27 cellular contexts compared by ENCODE assay signal in the genomic region with DNA sequence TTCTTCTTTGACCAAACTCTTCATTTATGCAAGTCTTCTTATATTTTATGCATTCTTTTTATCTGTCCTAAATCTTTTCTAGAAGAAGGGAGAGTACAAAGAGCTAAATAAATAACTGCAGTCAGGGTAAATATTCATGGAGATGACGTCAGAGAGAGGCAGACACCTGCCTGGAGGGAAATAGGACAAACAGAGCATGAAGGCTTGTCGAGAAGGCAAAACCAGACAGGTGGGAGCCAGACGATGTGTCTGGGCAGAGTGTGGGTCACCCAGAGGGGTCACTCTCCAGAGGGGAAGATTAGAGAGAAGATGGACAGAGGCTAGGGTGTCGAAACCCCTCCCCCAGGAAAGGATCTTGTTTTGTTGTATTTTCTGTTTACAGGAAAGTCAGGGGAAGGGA.
DNase-seq lines count a peak whose midpoint lies in the region; ATAC-seq, FAIRE-seq and TF ChIP-seq lines count a peak whose summit lies in the region.
"Had no signal": no experiment of that assay in that cellular context is flagged by ENCODE, and none has a peak within 500 bp of the region (broad histone marks: within the 10 kb centered on the region; RNA-seq: fewer than 3 reads in every experiment).

No MANE protein-coding gene starts in this region.

- H3K4me3 ChIP-seq in bronchial epithelial cell (ENCODE audit: low read depth, low read length) (no peak overlapping the region), spleen (no peak overlapping the region)
- H3K4me3 ChIP-seq: cardiac muscle cell, coronary artery, hepatocyte, left lung, right atrium auricular region, tibial nerve had no signal

- intact Hi-C loops in activated naive CD4-positive, alpha-beta T cell treated with anti-CD3 and anti-CD28 coated beads for 36 hours (cut with micrococcal nuclease) = no loop called here
- intact Hi-C loops in spleen (cut with DNase I; ENCODE audit: low total_unique reads) = no loop called here

- H3K4me3 Mint-ChIP-seq in stimulated activated naive CD8-positive, alpha-beta T cell treated with anti-CD3 and anti-CD28 coated beads, Interleukin-15, amount 100 ng/mL, for 72 hours = no peak overlapping the region
- H3K4me3 Mint-ChIP-seq in activated naive CD4-positive, alpha-beta T cell treated with anti-CD3 and anti-CD28 coated beads for 36 hours = no peak overlapping the region
- H3K4me3 Mint-ChIP-seq: activated CD4-positive, alpha-beta T cell treated with anti-CD3 and anti-CD28 coated beads, Interleukin-2, amount 10 ng/mL, durations not matched to agents 7 days and 5 days; activated CD8-positive, alpha-beta memory T cell treated with anti-CD3 and anti-CD28 coated beads, Interleukin-2, amount 10 ng/mL, durations not matched to agents 7 days and 5 days; activated T-cell treated with anti-CD3 and anti-CD28 coated beads, Interleukin-2, amount 50 U/mL, for 72 hours; CD14-positive monocyte; effector memory CD8-positive, alpha-beta T cell; naive B cell had no signal

- no peak for ATAC-seq in stimulated activated naive CD8-positive, alpha-beta T cell treated with anti-CD3 and anti-CD28 coated beads, Interleukin-15, amount 100 ng/mL, for 72 hours
- ATAC-seq: activated CD8-positive, alpha-beta memory T cell treated with anti-CD3 and anti-CD28 coated beads, Interleukin-2, amount 10 ng/mL, durations not matched to agents 7 days and 5 days; activated T-cell treated with anti-CD3 and anti-CD28 coated beads, Interleukin-2, amount 50 U/mL, for 72 hours; effector memory CD8-positive, alpha-beta T cell; left lung had no signal

- H3K27ac Mint-ChIP-seq in stimulated activated naive CD8-positive, alpha-beta T cell treated with anti-CD3 and anti-CD28 coated beads, Interleukin-15, amount 100 ng/mL, for 72 hours = no peak overlapping the region
- no peak overlapping the region for H3K27ac Mint-ChIP-seq in activated naive CD4-positive, alpha-beta T cell treated with anti-CD3 and anti-CD28 coated beads for 36 hours
- H3K27ac Mint-ChIP-seq: activated CD4-positive, alpha-beta T cell treated with anti-CD3 and anti-CD28 coated beads, Interleukin-2, amount 10 ng/mL, durations not matched to agents 7 days and 5 days; activated CD8-positive, alpha-beta memory T cell treated with anti-CD3 and anti-CD28 coated beads, Interleukin-2, amount 10 ng/mL, durations not matched to agents 7 days and 5 days; activated T-cell treated with anti-CD3 and anti-CD28 coated beads, Interleukin-2, amount 50 U/mL, for 72 hours; CD14-positive monocyte; effector memory CD8-positive, alpha-beta T cell had no signal

- H3K36me3 ChIP-seq in bronchial epithelial cell (ENCODE audit: control insufficient read depth, insufficient read depth, low read length) = no peaks in the 10 kb centered on the region
- H3K36me3 ChIP-seq in spleen = no peaks in the 10 kb centered on the region
- H3K36me3 ChIP-seq: cardiac muscle cell, esophagus squamous epithelium, left lung, right atrium auricular region, tibial nerve, WERI-Rb-1 had no signal

- peaks cover 34% of the 10 kb centered on the region for H3K27me3 Mint-ChIP-seq in stimulated activated naive CD8-positive, alpha-beta T cell treated with anti-CD3 and anti-CD28 coated beads, Interleukin-15, amount 100 ng/mL, for 72 hours
- peaks cover 13% of the 10 kb centered on the region for H3K27me3 Mint-ChIP-seq in activated naive CD4-positive, alpha-beta T cell treated with anti-CD3 and anti-CD28 coated beads for 36 hours (ENCODE audit: low read depth)

- no peak for FAIRE-seq in bronchial epithelial cell (lab: Jason Lieb, UNC)
- FAIRE-seq: frontal cortex had no signal

- peaks cover 0 to 7% (median 0%) of the 10 kb centered on the region in 8 donors for H3K9me3 ChIP-seq in spleen
- H3K9me3 ChIP-seq: left lung, tibial nerve had no signal

- no peaks in the 10 kb centered on the region for H3K9me3 Mint-ChIP-seq in stimulated activated naive CD8-positive, alpha-beta T cell treated with anti-CD3 and anti-CD28 coated beads, Interleukin-15, amount 100 ng/mL, for 72 hours
- no peaks in the 10 kb centered on the region for H3K9me3 Mint-ChIP-seq in activated naive CD4-positive, alpha-beta T cell treated with anti-CD3 and anti-CD28 coated beads for 36 hours
- H3K9me3 Mint-ChIP-seq: activated CD4-positive, alpha-beta T cell treated with anti-CD3 and anti-CD28 coated beads, Interleukin-2, amount 10 ng/mL, durations not matched to agents 7 days and 5 days; activated T-cell treated with anti-CD3 and anti-CD28 coated beads, Interleukin-2, amount 50 U/mL, for 72 hours; effector memory CD8-positive, alpha-beta T cell had no signal

- CTCF ChIA-PET in activated naive CD4-positive, alpha-beta T cell treated with anti-CD3 and anti-CD28 coated beads for 36 hours (lab: Charles Lee) = no interaction called here

- H3K4me1 Mint-ChIP-seq in stimulated activated naive CD8-positive, alpha-beta T cell treated with anti-CD3 and anti-CD28 coated beads, Interleukin-15, amount 100 ng/mL, for 72 hours = no peaks in the 10 kb centered on the region
- no peaks in the 10 kb centered on the region for H3K4me1 Mint-ChIP-seq in activated naive CD4-positive, alpha-beta T cell treated with anti-CD3 and anti-CD28 coated beads for 36 hours (ENCODE audit: low read depth)
- H3K4me1 Mint-ChIP-seq: activated CD4-positive, alpha-beta T cell treated with anti-CD3 and anti-CD28 coated beads, Interleukin-2, amount 10 ng/mL, durations not matched to agents 7 days and 5 days; activated CD8-positive, alpha-beta memory T cell treated with anti-CD3 and anti-CD28 coated beads, Interleukin-2, amount 10 ng/mL, durations not matched to agents 7 days and 5 days; CD14-positive monocyte had no signal

- no peaks in the 10 kb centered on the region for H3K36me3 Mint-ChIP-seq in activated naive CD4-positive, alpha-beta T cell treated with anti-CD3 and anti-CD28 coated beads for 36 hours (ENCODE audit: low read depth)
- H3K36me3 Mint-ChIP-seq: activated CD8-positive, alpha-beta memory T cell treated with anti-CD3 and anti-CD28 coated beads, Interleukin-2, amount 10 ng/mL, durations not matched to agents 7 days and 5 days; CD14-positive monocyte had no signal

- no peak for TF ChIP-seq POLR2A in spleen (IDR thresholded peaks at IDR 0.05)

- H3K4me1 ChIP-seq in spleen = no peaks in the 10 kb centered on the region
- H3K4me1 ChIP-seq: left lung, right atrium auricular region, tibial nerve had no signal

- H3K27ac ChIP-seq in spleen = no peak overlapping the region
- H3K27ac ChIP-seq: cardiac muscle cell, coronary artery, esophagus squamous epithelium, hepatocyte, HL-60, left lung, right atrium auricular region, tibial nerve, WERI-Rb-1 had no signal

- DNase-seq in COLO668 (lab: John Stamatoyannopoulos, UW; ENCODE audit: unreplicated experiment) (peak; percentile 46), DMS79 (lab: John Stamatoyannopoulos, UW) (peak; percentile 5), NCI-H510A (lab: John Stamatoyannopoulos, UW) (peak; percentile 44), bronchial epithelial cell (ENCODE audit: low read depth) (peak; percentile 1), UCSD-AML1 (lab: John Stamatoyannopoulos, UW; ENCODE audit: unreplicated experiment) (no peak), spleen (no peak)
- no peak for DNase-seq in stimulated activated naive CD8-positive, alpha-beta T cell treated with anti-CD3 and anti-CD28 coated beads, Interleukin-15, amount 100 ng/mL, for 72 hours
- DNase-seq in activated naive CD4-positive, alpha-beta T cell treated with anti-CD3 and anti-CD28 coated beads for 36 hours = no peak
- DNase-seq: activated CD4-positive, alpha-beta T cell treated with anti-CD3 and anti-CD28 coated beads, Interleukin-2, amount 10 ng/mL, durations not matched to agents 7 days and 5 days; activated CD8-positive, alpha-beta memory T cell treated with anti-CD3 and anti-CD28 coated beads, Interleukin-2, amount 10 ng/mL, durations not matched to agents 7 days and 5 days; activated naive CD4-positive, alpha-beta T cell treated with anti-CD3 and anti-CD28 coated beads, Interleukin-2, amount 50 U/mL, for 16 hours; activated T-cell treated with anti-CD3 and anti-CD28 coated beads, Interleukin-2, amount 50 U/mL, for 72 hours; effector memory CD8-positive, alpha-beta T cell; esophagus squamous epithelium; GDM1; left lung; naive B cell; NCI-H1930; WERI-Rb-1 had no signal

- no peak for TF ChIP-seq CTCF in bronchial epithelial cell (IDR thresholded peaks at IDR 0.05; ENCODE audit: insufficient read depth, low read length, severe bottlenecking)
- TF ChIP-seq CTCF in spleen (IDR thresholded peaks at IDR 0.05 in 8 of 11, conservative IDR thresholded peaks at IDR 0.05 in 3 of 11) = no peak

- H3K27me3 ChIP-seq in bronchial epithelial cell (ENCODE audit: control insufficient read depth, insufficient read depth, low read length) (no peaks in the 10 kb centered on the region), spleen (replicated peaks in 1 of 7) (peaks cover 0 to 52% (median 0%) of the 10 kb centered on the region in 7 donors)
- H3K27me3 ChIP-seq: cardiac muscle cell, hepatocyte, right atrium auricular region had no signal

- WGBS in spleen, 5 donors = 56 to 70% (median 62%) methylated on average over 4 of the region's 4 CpGs

Comparison
In these comparisons a context has a peak if more than half of its experiments do, and no peak if none do; other contexts are left out.
1. DNase-seq: peak in COLO668 (single experiment), DMS79 (single experiment), NCI-H510A (single experiment) and bronchial epithelial cell (single experiment); none in stimulated activated naive CD8-positive, alpha-beta T cell treated with anti-CD3 and anti-CD28 coated beads, Interleukin-15, amount 100 ng/mL, for 72 hours (0 of 2), UCSD-AML1 (single experiment), activated naive CD4-positive, alpha-beta T cell treated with anti-CD3 and anti-CD28 coated beads for 36 hours (single experiment) and spleen (single experiment).